ENCODE assay signal across 24 cellular contexts in the genomic region with DNA sequence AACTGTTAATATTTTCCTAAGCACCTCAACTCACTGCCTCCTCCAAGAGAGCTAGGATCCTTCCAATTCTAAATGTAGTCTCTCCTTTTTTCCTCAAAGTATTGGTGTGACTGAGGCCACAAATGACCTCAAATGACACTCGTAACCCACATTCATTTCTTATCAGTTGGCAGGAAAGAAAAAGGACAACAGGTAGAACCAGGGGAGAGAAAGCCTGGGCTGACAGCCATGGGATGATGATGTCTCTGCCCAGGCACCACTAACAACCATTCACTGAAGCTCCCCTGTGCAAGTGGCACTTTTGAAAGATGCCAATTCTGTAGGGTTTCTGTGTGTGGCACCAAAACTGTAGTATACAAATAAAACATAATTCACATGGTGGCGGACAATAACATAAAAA. TPM values are rescaled to one million over a fixed set of nuclear protein-coding genes. Genes with fewer than 3 reads are reported as not detected.
DNase-seq lines count a peak whose midpoint lies in the region; ATAC-seq, FAIRE-seq and TF ChIP-seq lines count a peak whose summit lies in the region.
"Had no signal": no experiment of that assay in that cellular context is flagged by ENCODE, and none has a peak within 500 bp of the region (broad histone marks: within the 10 kb centered on the region; RNA-seq: fewer than 3 reads in every experiment).

No MANE protein-coding gene starts in this region.

- 48 to 57% methylated on average over 2 of the region's 2 CpGs for WGBS in pancreas, 2 donors

- POLR2A ChIA-PET in activated B cell treated with CpG ODN at 0.5 μM for 24 hours (lab: Charles Lee): no interaction called here

- H3K9me3 ChIP-seq in pancreas: no peaks in the 10 kb centered on the region

- no peak overlapping the region for H3K27ac ChIP-seq in pancreas

- CTCF ChIA-PET in activated B cell treated with CpG ODN at 0.5 μM for 24 hours (lab: Charles Lee): no interaction called here

- H3K9me3 Mint-ChIP-seq in activated naive CD8-positive, alpha-beta T cell (ENCODE audit: low read depth): no peaks in the 10 kb centered on the region
- H3K9me3 Mint-ChIP-seq in activated naive CD8-positive, alpha-beta T cell treated with anti-CD3 and anti-CD28 coated beads for 36 hours: no peaks in the 10 kb centered on the region
- H3K9me3 Mint-ChIP-seq in activated B cell treated with CpG ODN at 0.5 μM for 24 hours: no peaks in the 10 kb centered on the region
- no peaks in the 10 kb centered on the region for H3K9me3 Mint-ChIP-seq in progenitor cell of endocrine pancreas (ENCODE audit: low read depth)
- H3K9me3 Mint-ChIP-seq: CD14-positive monocyte, GM23338 had no signal

- peaks cover 84% of the 10 kb centered on the region for H3K4me1 Mint-ChIP-seq in activated naive CD8-positive, alpha-beta T cell (ENCODE audit: low read depth)
- peaks cover 75% of the 10 kb centered on the region for H3K4me1 Mint-ChIP-seq in activated naive CD8-positive, alpha-beta T cell treated with anti-CD3 and anti-CD28 coated beads for 36 hours
- H3K4me1 Mint-ChIP-seq in activated B cell treated with CpG ODN at 0.5 μM for 24 hours (peaks cover 85% of the 10 kb centered on the region), progenitor cell of endocrine pancreas (ENCODE audit: low read depth) (peaks cover 39% of the 10 kb centered on the region)

- H3K4me3 ChIP-seq in pancreas: no peak overlapping the region
- H3K4me3 ChIP-seq: GM23338 had no signal

- H3K36me3 Mint-ChIP-seq in activated naive CD8-positive, alpha-beta T cell: peaks cover 32% of the 10 kb centered on the region
- H3K36me3 Mint-ChIP-seq in activated naive CD8-positive, alpha-beta T cell treated with anti-CD3 and anti-CD28 coated beads for 36 hours: peaks cover 79% of the 10 kb centered on the region
- H3K36me3 Mint-ChIP-seq in activated B cell treated with CpG ODN at 0.5 μM for 24 hours (ENCODE audit: low read depth) (peaks cover 89% of the 10 kb centered on the region), progenitor cell of endocrine pancreas (ENCODE audit: insufficient read depth) (peaks cover 38% of the 10 kb centered on the region)

- H3K27ac Mint-ChIP-seq in activated naive CD8-positive, alpha-beta T cell: peak overlapping the region; percentile 50
- no peak overlapping the region for H3K27ac Mint-ChIP-seq in activated naive CD8-positive, alpha-beta T cell treated with anti-CD3 and anti-CD28 coated beads for 36 hours
- peak overlapping the region; percentile 64 for H3K27ac Mint-ChIP-seq in activated B cell treated with CpG ODN at 0.5 μM for 24 hours
- H3K27ac Mint-ChIP-seq in progenitor cell of endocrine pancreas: no peak overlapping the region
- H3K27ac Mint-ChIP-seq: GM23338 had no signal

- DNase-seq in activated naive CD8-positive, alpha-beta T cell treated with anti-CD3 and anti-CD28 coated beads for 36 hours: no peak
- DNase-seq in activated B cell treated with CpG ODN at 0.5 μM for 24 hours (no peak), pancreas (no peak), progenitor cell of endocrine pancreas (ENCODE audit: low spot score, unreplicated experiment) (no peak), AML-193 (lab: John Stamatoyannopoulos, UW) (no peak)
- DNase-seq: activated CD4-positive, CD25-positive, alpha-beta regulatory T cell treated with anti-CD3 and anti-CD28 coated beads, Interleukin-2, amount 50 U/mL, for 72 hours; activated gamma-delta T cell; aorta; central memory CD4-positive, alpha-beta T cell; DMS 273 treated with DMSO at 0.1 percent for 48 hours; glutamatergic neuron; kidney glomerular epithelial cell; naive B cell; NCI-H1092; NCI-H1930; NCI-H2227 treated with DMSO at 0.1 percent for 48 hours; nucleus accumbens; small intestine; stimulated activated CD4-positive, alpha-beta T cell treated with anti-CD3 and anti-CD28 coated beads, Interleukin-2, amount 100 ng/mL, for 24 hours; stimulated activated naive CD4-positive, alpha-beta T cell; T1000 had no signal

- no peak for FAIRE-seq in pancreas (lab: Jason Lieb, UNC)
- FAIRE-seq: small intestine had no signal

- H3K36me3 ChIP-seq in pancreas: peaks cover 0 to 26% (median 3%) of the 10 kb centered on the region in 3 donors

- no peaks in the 10 kb centered on the region for H3K27me3 Mint-ChIP-seq in activated naive CD8-positive, alpha-beta T cell
- H3K27me3 Mint-ChIP-seq in activated naive CD8-positive, alpha-beta T cell treated with anti-CD3 and anti-CD28 coated beads for 36 hours: no peaks in the 10 kb centered on the region
- H3K27me3 Mint-ChIP-seq in activated B cell treated with CpG ODN at 0.5 μM for 24 hours: no peaks in the 10 kb centered on the region
- no peaks in the 10 kb centered on the region for H3K27me3 Mint-ChIP-seq in progenitor cell of endocrine pancreas
- H3K27me3 Mint-ChIP-seq: naive B cell had no signal

- ATAC-seq in activated B cell treated with CpG ODN at 0.5 μM for 24 hours (ENCODE audit: low read depth): no peak
- peak in 3 of 4 donors; percentile 48 to 80 (median 76) for ATAC-seq in pancreas
- ATAC-seq: GM23338 had no signal

- H3K4me1 ChIP-seq in pancreas: peaks cover 4 to 33% (median 5%) of the 10 kb centered on the region in 3 donors

- TF ChIP-seq CTCF in activated B cell treated with CpG ODN at 0.5 μM for 24 hours (IDR thresholded peaks at IDR 0.05) (no peak), pancreas (IDR thresholded peaks at IDR 0.05) (no peak), progenitor cell of endocrine pancreas (IDR thresholded peaks at IDR 0.05; ENCODE audit: unreplicated experiment) (no peak)

- H3K27me3 ChIP-seq in pancreas: no peaks in the 10 kb centered on the region

- intact Hi-C loops in activated B cell treated with CpG ODN at 0.5 μM for 24 hours (cut with micrococcal nuclease): no loop called here
- intact Hi-C loops in pancreas (cut with DNase I): no loop called here

- peak overlapping the region; percentile 40 for H3K4me3 Mint-ChIP-seq in activated naive CD8-positive, alpha-beta T cell
- H3K4me3 Mint-ChIP-seq in activated naive CD8-positive, alpha-beta T cell treated with anti-CD3 and anti-CD28 coated beads for 36 hours: no peak overlapping the region
- H3K4me3 Mint-ChIP-seq in activated B cell treated with CpG ODN at 0.5 μM for 24 hours (no peak overlapping the region), progenitor cell of endocrine pancreas (ENCODE audit: low read depth) (no peak overlapping the region)
- H3K4me3 Mint-ChIP-seq: CD14-positive monocyte, GM23338 had no signal

RNA-seq across cellular contexts. Expression of a gene that starts 7.4 kb away (rescaled TPM):
- total RNA-seq in activated naive CD8-positive, alpha-beta T cell treated with anti-CD3 and anti-CD28 coated beads for 36 hours: 10 to 100 TPM; 16.1 to 16.5 TPM
- total RNA-seq in activated B cell treated with CpG ODN at 0.5 μM for 24 hours (22.8 and 25.4 TPM in 2 replicates), pancreas (1 to 10 TPM; 2.3 to 4.3 (median 2.8) TPM), progenitor cell of endocrine pancreas (10.8 and 11.4 TPM in 2 replicates)
- 1 to 10 TPM; 2.2 to 3.9 TPM for polyA plus RNA-seq in pancreas

RNA-seq across cellular contexts. Expression of a gene that starts 20.1 kb away (rescaled TPM):
- 10 to 100 TPM; 21.2 to 23.5 TPM for total RNA-seq in activated naive CD8-positive, alpha-beta T cell treated with anti-CD3 and anti-CD28 coated beads for 36 hours
- total RNA-seq in activated B cell treated with CpG ODN at 0.5 μM for 24 hours: 104 and 120 TPM in 2 replicates
- total RNA-seq in pancreas: 10 to 100 TPM in 1 of 6 donors, 1 to 10 TPM in 5; 3.8 to 22.4 (median 5.2) TPM
- polyA plus RNA-seq in pancreas: 10 to 100 TPM; 36.3 to 38.2 TPM
- 101 and 102 TPM in 2 replicates for total RNA-seq in progenitor cell of endocrine pancreas

RNA-seq across cellular contexts. Expression of a gene that starts 35.1 kb away (rescaled TPM):
- 1 to 10 TPM; 7.0 to 7.9 TPM for total RNA-seq in activated naive CD8-positive, alpha-beta T cell treated with anti-CD3 and anti-CD28 coated beads for 36 hours
- 24.9 and 28.2 TPM in 2 replicates for total RNA-seq in activated B cell treated with CpG ODN at 0.5 μM for 24 hours
- 10 to 100 TPM in 2 of 6 donors, 1 to 10 TPM in 4; 7.1 to 10.5 (median 8.9) TPM for total RNA-seq in pancreas
- polyA plus RNA-seq in pancreas: 10 to 100 TPM; 15.9 to 17.0 TPM
- 13.6 and 17.5 TPM in 2 replicates for total RNA-seq in progenitor cell of endocrine pancreas

RNA-seq across cellular contexts. Expression of a gene that starts 35.2 kb away (rescaled TPM):
- total RNA-seq in activated naive CD8-positive, alpha-beta T cell treated with anti-CD3 and anti-CD28 coated beads for 36 hours: under 1 TPM; 0.60 to 0.64 TPM
- total RNA-seq in activated B cell treated with CpG ODN at 0.5 μM for 24 hours (0.73 and 0.91 TPM in 2 replicates), pancreas (1 to 10 TPM; 1.5 to 3.4 (median 2.0) TPM), progenitor cell of endocrine pancreas (7.0 and 7.9 TPM in 2 replicates)
- polyA plus RNA-seq in pancreas: 1 to 10 TPM; 1.1 to 3.3 TPM

Comparison
In these comparisons a context has a peak if more than half of its experiments do, and no peak if none do; other contexts are left out.
1. H3K27ac Mint-ChIP-seq: peak in activated naive CD8-positive, alpha-beta T cell (single experiment) and activated B cell treated with CpG ODN at 0.5 μM for 24 hours (single experiment); none in activated naive CD8-positive, alpha-beta T cell treated with anti-CD3 and anti-CD28 coated beads for 36 hours (single experiment) and progenitor cell of endocrine pancreas (single experiment).